In the genomic region with DNA sequence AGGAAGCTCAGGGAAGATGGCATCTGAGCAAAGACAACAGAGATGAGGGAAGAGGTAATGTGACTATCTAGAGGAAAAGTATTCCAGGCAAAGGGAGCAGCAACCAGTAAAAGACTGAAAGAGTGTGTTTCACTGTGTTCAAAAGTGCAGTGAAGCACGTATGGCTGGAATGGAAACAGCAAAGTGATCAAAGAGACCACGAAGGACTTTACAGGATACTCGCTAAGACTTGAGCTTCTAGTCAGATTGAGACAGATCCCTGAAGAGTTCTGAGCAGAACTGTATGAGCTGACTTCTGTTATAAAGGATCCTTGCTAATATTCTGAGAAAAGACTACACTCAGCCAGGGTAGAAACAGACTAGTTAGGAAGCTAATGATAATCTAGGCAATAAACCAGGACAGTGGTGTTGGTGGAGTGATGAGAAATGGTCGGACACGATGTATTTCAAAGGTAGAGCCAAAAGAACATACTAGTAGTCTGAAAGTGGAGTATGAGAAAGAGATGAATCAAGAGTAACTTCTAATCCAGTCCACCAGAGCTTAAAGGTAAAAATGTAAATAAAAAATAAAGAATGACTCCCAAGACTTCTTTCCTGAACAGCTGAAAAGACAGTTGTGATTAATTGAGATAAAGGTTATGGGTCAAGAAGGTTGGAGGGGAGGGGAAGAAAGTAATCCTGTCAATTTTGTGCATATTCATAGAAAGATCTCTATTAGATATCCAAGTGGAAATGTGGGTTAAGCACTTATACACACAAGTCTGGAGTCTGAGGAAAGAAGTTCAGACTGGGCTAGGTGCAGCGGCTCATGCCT, we compare ENCODE assay signal across 14 cellular contexts. TPM values are rescaled to one million over a fixed set of nuclear protein-coding genes. Genes with fewer than 3 reads are reported as not detected.
A peak's percentile ranks its signal among the peaks of the same experiment; 100 is the strongest.
DNase-seq lines count a peak whose midpoint lies in the region; ATAC-seq and TF ChIP-seq lines count a peak whose summit lies in the region.
"Had no signal": no experiment of that assay in that cellular context is flagged by ENCODE, and none has a peak within 500 bp of the region (broad histone marks: within the 10 kb centered on the region; RNA-seq: fewer than 3 reads in every experiment).

No MANE protein-coding gene starts in this region.

- peak overlapping the region in 1 of 11 experiments; percentile 18; a peak in 1 of 22 replicates for H3K27ac ChIP-seq in BLaER1 treated with 17β-estradiol and CSF1 and Interleukin-3, amounts not matched to agents 10 nM and 100 nM
- peak overlapping the region; percentile 53 for H3K27ac ChIP-seq in mesodermal cell (ENCODE audit: low read depth, low read length, severe bottlenecking)
- H3K27ac ChIP-seq: ascending aorta, parathyroid adenoma, SK-N-MC had no signal

- peaks cover 0 to 29% (median 7%) of the 10 kb centered on the region in 11 experiments; a peak in 17 of 22 replicates for H3K9me3 ChIP-seq in BLaER1 treated with 17β-estradiol and CSF1 and Interleukin-3, amounts not matched to agents 10 nM and 100 nM (replicated peaks in 1 of 11)
- H3K9me3 ChIP-seq in Caco-2 (no peaks in the 10 kb centered on the region), mesodermal cell (ENCODE audit: control insufficient read depth, low read length) (no peaks in the 10 kb centered on the region)
- H3K9me3 ChIP-seq: ascending aorta had no signal

- WGBS in mesodermal cell (ENCODE audit: insufficient coverage in 2 of 2), 2 experiments: 90 to 93% methylated on average over 6 of the region's 6 CpGs

- no peak for TF ChIP-seq CTCF in Caco-2 (IDR thresholded peaks at IDR 0.05; ENCODE audit: insufficient read depth in 1 of 2, low read depth in 1 of 2, low read length in 1 of 2, severe bottlenecking in 1 of 2, unreplicated experiment in 1 of 2)

- H3K27ac Mint-ChIP-seq in Caco-2 (ENCODE audit: unreplicated experiment): peak overlapping the region; percentile 66
- no peak overlapping the region for H3K27ac Mint-ChIP-seq in activated CD8-positive, alpha-beta T cell treated with anti-CD3 and anti-CD28 coated beads, Interleukin-2, amount 10 ng/mL, durations not matched to agents 7 days and 5 days

- no peaks in the 10 kb centered on the region for H3K27me3 ChIP-seq in BLaER1 treated with 17β-estradiol and CSF1 and Interleukin-3, amounts not matched to agents 10 nM and 100 nM
- H3K27me3 ChIP-seq in Caco-2 (replicated peaks; ENCODE audit: control insufficient read depth, insufficient read depth, low read length): no peaks in the 10 kb centered on the region
- H3K27me3 ChIP-seq: ascending aorta had no signal

- peak; percentile 36 for ATAC-seq in activated CD8-positive, alpha-beta T cell treated with anti-CD3 and anti-CD28 coated beads, Interleukin-2, amount 10 ng/mL, durations not matched to agents 7 days and 5 days
- ATAC-seq in sciatic nerve (no peak), GM21723 (IDR thresholded peaks at IDR 0.05; ENCODE audit: unreplicated experiment) (no peak), GM18520 (IDR thresholded peaks at IDR 0.05; ENCODE audit: unreplicated experiment) (no peak)

- H3K27me3 Mint-ChIP-seq in Caco-2 (ENCODE audit: insufficient read depth, unreplicated experiment): no peaks in the 10 kb centered on the region
- H3K27me3 Mint-ChIP-seq in activated CD8-positive, alpha-beta T cell treated with anti-CD3 and anti-CD28 coated beads, Interleukin-2, amount 10 ng/mL, durations not matched to agents 7 days and 5 days (ENCODE audit: low read depth): no peaks in the 10 kb centered on the region

- peak overlapping the region in 1 of 11 experiments; percentile 7; a peak in 2 of 22 replicates for H3K9ac ChIP-seq in BLaER1 treated with 17β-estradiol and CSF1 and Interleukin-3, amounts not matched to agents 10 nM and 100 nM
- H3K9ac ChIP-seq: parathyroid adenoma had no signal

- H4K20me1 ChIP-seq in BLaER1 treated with 17β-estradiol and CSF1 and Interleukin-3, amounts not matched to agents 10 nM and 100 nM: peaks cover 95 to 100% (median 98%) of the 10 kb centered on the region in 11 experiments

- H3K4me3 Mint-ChIP-seq in Caco-2 (ENCODE audit: unreplicated experiment): no peak overlapping the region
- no peak overlapping the region for H3K4me3 Mint-ChIP-seq in activated CD8-positive, alpha-beta T cell treated with anti-CD3 and anti-CD28 coated beads, Interleukin-2, amount 10 ng/mL, durations not matched to agents 7 days and 5 days

- CTCF ChIA-PET in Caco-2 (lab: Charles Lee): no interaction called here
- CTCF ChIA-PET in activated CD8-positive, alpha-beta T cell treated with anti-CD3 and anti-CD28 coated beads, Interleukin-2, amount 10 ng/mL, durations not matched to agents 7 days and 5 days (lab: Charles Lee): no interaction called here

- H3K4me3 ChIP-seq in BLaER1 treated with 17β-estradiol and CSF1 and Interleukin-3, amounts not matched to agents 10 nM and 100 nM: no peak overlapping the region
- no peak overlapping the region for H3K4me3 ChIP-seq in Caco-2 (ENCODE audit: low read depth, low read length)
- H3K4me3 ChIP-seq in mesodermal cell (ENCODE audit: extremely low read depth, insufficient read depth, low read length, poor library complexity, severe bottlenecking): no peak overlapping the region
- H3K4me3 ChIP-seq: ascending aorta, lung, SK-N-MC had no signal

- no peaks in the 10 kb centered on the region for H3K9me3 Mint-ChIP-seq in Caco-2 (ENCODE audit: unreplicated experiment)
- H3K9me3 Mint-ChIP-seq in activated CD8-positive, alpha-beta T cell treated with anti-CD3 and anti-CD28 coated beads, Interleukin-2, amount 10 ng/mL, durations not matched to agents 7 days and 5 days (ENCODE audit: insufficient read depth): no peaks in the 10 kb centered on the region

- H3K4me1 Mint-ChIP-seq in Caco-2 (ENCODE audit: low read depth, unreplicated experiment): peaks cover 28% of the 10 kb centered on the region
- H3K4me1 Mint-ChIP-seq in activated CD8-positive, alpha-beta T cell treated with anti-CD3 and anti-CD28 coated beads, Interleukin-2, amount 10 ng/mL, durations not matched to agents 7 days and 5 days (ENCODE audit: low read depth): peaks cover 8% of the 10 kb centered on the region

- H3K4me1 ChIP-seq in BLaER1 treated with 17β-estradiol and CSF1 and Interleukin-3, amounts not matched to agents 10 nM and 100 nM: peaks cover 8 to 25% (median 14%) of the 10 kb centered on the region in 10 experiments; a peak in 16 of 20 replicates
- H3K4me1 ChIP-seq in Caco-2 (no peaks in the 10 kb centered on the region; the same call in none of the 2 replicates), mesodermal cell (ENCODE audit: control insufficient read depth, insufficient read depth, low read length, poor library complexity, severe bottlenecking) (no peaks in the 10 kb centered on the region)
- H3K4me1 ChIP-seq: parathyroid adenoma had no signal

- no TSS peak for BruUV-seq in Caco-2 (replicated peaks; lab: Mats Ljungman, UMichigan)

- peaks cover 17% of the 10 kb centered on the region for H3K36me3 Mint-ChIP-seq in Caco-2 (ENCODE audit: insufficient read depth, unreplicated experiment)
- peaks cover 17% of the 10 kb centered on the region for H3K36me3 Mint-ChIP-seq in activated CD8-positive, alpha-beta T cell treated with anti-CD3 and anti-CD28 coated beads, Interleukin-2, amount 10 ng/mL, durations not matched to agents 7 days and 5 days (ENCODE audit: low read depth)

- H3K36me3 ChIP-seq in BLaER1 treated with 17β-estradiol and CSF1 and Interleukin-3, amounts not matched to agents 10 nM and 100 nM: peaks cover 0 to 71% (median 63%) of the 10 kb centered on the region in 11 experiments
- no peaks in the 10 kb centered on the region for H3K36me3 ChIP-seq in Caco-2 (ENCODE audit: control insufficient read depth, insufficient read depth, low read length)
- peaks cover 28% of the 10 kb centered on the region for H3K36me3 ChIP-seq in mesodermal cell (ENCODE audit: control insufficient read depth, insufficient read depth, low read length)
- H3K36me3 ChIP-seq: ascending aorta had no signal

- peak overlapping the region in 10 of 11 experiments; percentile 9 to 65 (median 44); a peak in 13 of 22 replicates for H3K4me2 ChIP-seq in BLaER1 treated with 17β-estradiol and CSF1 and Interleukin-3, amounts not matched to agents 10 nM and 100 nM

- DNase-seq in Caco-2 (no peak), sciatic nerve (ENCODE audit: low spot score) (no peak)
- DNase-seq in activated CD8-positive, alpha-beta T cell treated with anti-CD3 and anti-CD28 coated beads, Interleukin-2, amount 10 ng/mL, durations not matched to agents 7 days and 5 days: no peak
- DNase-seq: activated CD8-positive, alpha-beta memory T cell treated with anti-CD3 and anti-CD28 coated beads for 24 hours; activated effector memory CD4-positive, alpha-beta T cell treated with Interleukin-2 at 50 U/mL for 16 hours; stimulated activated CD4-positive, alpha-beta T cell treated with anti-CD3 and anti-CD28 coated beads, Interleukin-2, amount 100 ng/mL, for 48 hours had no signal

- intact Hi-C loops in Caco-2 (cut with micrococcal nuclease; ENCODE audit: unreplicated experiment) (no loop called here), sciatic nerve (cut with DNase I) (no loop called here)

- POLR2A ChIA-PET in Caco-2 (lab: Charles Lee): no interaction called here
- POLR2A ChIA-PET in activated CD8-positive, alpha-beta T cell treated with anti-CD3 and anti-CD28 coated beads, Interleukin-2, amount 10 ng/mL, durations not matched to agents 7 days and 5 days (lab: Charles Lee): interaction anchor here (0.7 kb wide), 1 partner anchor 155 kb away, joined by 3 read pairs; no protein-coding TSS in a partner anchor

RNA-seq across cellular contexts. Expression of a gene that starts 14.2 kb away (rescaled TPM):
- total RNA-seq in Caco-2 (2022) (119 and 124 TPM in 2 replicates), sciatic nerve (135 TPM)
- total RNA-seq in activated CD8-positive, alpha-beta T cell treated with anti-CD3 and anti-CD28 coated beads, Interleukin-2, amount 10 ng/mL, durations not matched to agents 7 days and 5 days: 10 to 100 TPM; 60.4 to 72.6 TPM
- polyA plus RNA-seq in mesodermal cell (2013, experiment 1 of 2): 71.0 TPM
- 82.8 TPM for polyA plus RNA-seq in mesodermal cell (2013, experiment 2 of 2)
